Comparison of ENCODE assay signal across 16 cellular contexts in the genomic region with DNA sequence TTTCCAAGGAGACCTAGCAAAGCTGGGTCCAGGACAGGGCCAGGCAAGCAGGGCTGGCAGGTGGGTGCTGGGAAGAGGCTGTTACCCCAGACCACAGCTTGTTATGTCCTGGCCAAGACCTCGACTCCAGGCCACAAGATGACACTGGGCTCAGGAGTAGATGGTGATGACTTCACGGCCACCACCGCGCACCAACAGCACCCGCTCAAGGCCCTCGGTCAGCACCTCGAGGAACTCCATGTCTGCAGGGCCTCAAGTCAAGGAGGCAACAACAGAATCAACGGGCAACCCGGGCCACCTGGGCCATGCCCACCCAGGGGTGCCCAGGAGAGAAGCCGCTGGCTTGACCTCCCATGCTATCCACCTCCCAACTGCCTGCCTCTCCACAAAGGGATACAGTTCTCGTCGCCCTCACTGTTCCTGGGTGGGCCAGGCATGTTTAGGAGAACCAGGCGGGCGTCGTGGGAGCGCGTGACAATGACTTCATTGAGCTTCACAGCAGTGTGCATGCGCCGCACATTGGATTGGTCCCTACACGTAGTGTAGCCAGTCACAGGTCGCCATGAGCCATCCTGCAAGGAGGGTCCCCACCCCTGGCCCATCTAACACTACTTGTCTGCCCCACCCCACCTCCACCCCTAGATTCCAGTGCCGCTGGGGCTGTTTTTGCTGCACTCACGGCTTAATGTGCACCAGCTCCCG. TPM values are rescaled to one million over a fixed set of nuclear protein-coding genes. Genes with fewer than 3 reads are reported as not detected.
DNase-seq lines count a peak whose midpoint lies in the region; ATAC-seq and TF ChIP-seq lines count a peak whose summit lies in the region.
"Had no signal": no experiment of that assay in that cellular context is flagged by ENCODE, and none has a peak within 500 bp of the region (broad histone marks: within the 10 kb centered on the region; RNA-seq: fewer than 3 reads in every experiment).

No MANE protein-coding gene starts in this region.

- H3F3A ChIP-seq in neural progenitor cell (ENCODE audit: low read depth): peaks cover 36% of the 10 kb centered on the region

- H3K4me2 ChIP-seq in neural progenitor cell: peak overlapping the region; percentile 57

- TF ChIP-seq CTCF in heart left ventricle (IDR thresholded peaks at IDR 0.05) (no peak), neural progenitor cell (IDR thresholded peaks at IDR 0.05) (no peak)

- no peak overlapping the region for H2AFZ ChIP-seq in neural progenitor cell (replicated peaks)

- peaks cover 37% of the 10 kb centered on the region for H4K20me1 ChIP-seq in neural progenitor cell (ENCODE audit: low read depth)

- WGBS in heart left ventricle, 4 donors: 84 to 87% (median 86%) methylated on average over 13 to 24 of the region's 24 CpGs
- WGBS in urinary bladder: 85% methylated on average over 24 of the region's 24 CpGs

- H3K36me3 ChIP-seq in heart left ventricle: peaks cover 15 to 99% (median 96%) of the 10 kb centered on the region in 9 donors
- H3K36me3 ChIP-seq in neural progenitor cell: no peaks in the 10 kb centered on the region
- H3K36me3 ChIP-seq in urinary bladder (ENCODE audit: insufficient read depth): peaks cover 3% of the 10 kb centered on the region

- intact Hi-C loops in heart left ventricle (cut with DNase I): loop anchor here in 2 of 10 donors (5.0 kb wide), 2 partner anchors 77 to 97 kb away; a partner anchor contains a TSS
- intact Hi-C loops in cardiac septum (cut with DNase I): no loop called here

- H3K9ac ChIP-seq in neural progenitor cell: no peak overlapping the region

- H3K27me3 ChIP-seq in heart left ventricle (no peaks in the 10 kb centered on the region), neural progenitor cell (no peaks in the 10 kb centered on the region)

- no peaks in the 10 kb centered on the region for H3K79me2 ChIP-seq in neural progenitor cell (ENCODE audit: low read depth)

- no peaks in the 10 kb centered on the region for H3K9me3 Mint-ChIP-seq in neural progenitor cell
- H3K9me3 Mint-ChIP-seq: activated naive CD8-positive, alpha-beta T cell treated with anti-CD3 and anti-CD28 coated beads, Interleukin-2, amount 50 U/mL, for 24 hours; stimulated activated naive CD8-positive, alpha-beta T cell treated with anti-CD3 and anti-CD28 coated beads, Interleukin-15, Interleukin-2, amounts not matched to agents 100 ng/mL and 50 ng/mL, for 24 hours had no signal

- H3K4me3 ChIP-seq in heart left ventricle (no peak overlapping the region), neural progenitor cell (no peak overlapping the region), urinary bladder (ENCODE audit: low read depth, low read length) (no peak overlapping the region)

- TF ChIP-seq POLR2A in heart left ventricle (IDR thresholded peaks at IDR 0.05): no peak

- DNase-seq in heart left ventricle (no peak), cardiac septum (ENCODE audit: low spot score) (no peak), neural progenitor cell (ENCODE audit: low spot score) (no peak)
- DNase-seq: 8988T; activated CD4-positive, CD25-positive, alpha-beta regulatory T cell; activated naive CD8-positive, alpha-beta T cell treated with anti-CD3 and anti-CD28 coated beads, Interleukin-2, amount 50 U/mL, for 24 hours; effector CD8-positive, alpha-beta T cell; Karpas-422; NCI-H2029 had no signal

- ATAC-seq in heart left ventricle (no peak), GM19395 (IDR thresholded peaks at IDR 0.05; ENCODE audit: unreplicated experiment) (no peak), HG03025 (IDR thresholded peaks at IDR 0.05; ENCODE audit: low FRiP score, unreplicated experiment) (no peak)
- ATAC-seq: activated naive CD8-positive, alpha-beta T cell treated with anti-CD3 and anti-CD28 coated beads, Interleukin-2, amount 50 U/mL, for 24 hours had no signal

- H3K27ac Mint-ChIP-seq in neural progenitor cell: no peak overlapping the region
- H3K27ac Mint-ChIP-seq: activated naive CD8-positive, alpha-beta T cell treated with anti-CD3 and anti-CD28 coated beads, Interleukin-2, amount 50 U/mL, for 24 hours; stimulated activated naive CD8-positive, alpha-beta T cell treated with anti-CD3 and anti-CD28 coated beads, Interleukin-15, Interleukin-2, amounts not matched to agents 100 ng/mL and 50 ng/mL, for 24 hours had no signal

- H3K9me3 ChIP-seq in heart left ventricle (no peaks in the 10 kb centered on the region), neural progenitor cell (ENCODE audit: low read depth) (no peaks in the 10 kb centered on the region)

- H3K4me3 Mint-ChIP-seq in neural progenitor cell: no peak overlapping the region
- H3K4me3 Mint-ChIP-seq: activated naive CD8-positive, alpha-beta T cell treated with anti-CD3 and anti-CD28 coated beads, Interleukin-2, amount 50 U/mL, for 24 hours; stimulated activated naive CD8-positive, alpha-beta T cell treated with anti-CD3 and anti-CD28 coated beads, Interleukin-15, Interleukin-2, amounts not matched to agents 100 ng/mL and 50 ng/mL, for 24 hours had no signal

- H3K4me1 ChIP-seq in heart left ventricle (peaks cover 4 to 66% (median 32%) of the 10 kb centered on the region in 12 donors), neural progenitor cell (peaks cover 16% of the 10 kb centered on the region), urinary bladder (ENCODE audit: insufficient read depth) (no peaks in the 10 kb centered on the region)

- H3K27me3 Mint-ChIP-seq in neural progenitor cell (ENCODE audit: insufficient read depth, low read depth): peaks cover 5% of the 10 kb centered on the region
- H3K27me3 Mint-ChIP-seq: activated naive CD8-positive, alpha-beta T cell treated with anti-CD3 and anti-CD28 coated beads, Interleukin-2, amount 50 U/mL, for 24 hours; stimulated activated naive CD8-positive, alpha-beta T cell treated with anti-CD3 and anti-CD28 coated beads, Interleukin-15, Interleukin-2, amounts not matched to agents 100 ng/mL and 50 ng/mL, for 24 hours had no signal

- H3K27ac ChIP-seq in heart left ventricle (peak overlapping the region in 11 of 12 donors; percentile 47 to 89 (median 68)), neural progenitor cell (peak overlapping the region; percentile 78), urinary bladder (ENCODE audit: low read depth) (peak overlapping the region; percentile 63)

- H3K4me1 Mint-ChIP-seq in neural progenitor cell: peaks cover 20% of the 10 kb centered on the region

- H3K36me3 Mint-ChIP-seq in neural progenitor cell: no peaks in the 10 kb centered on the region

RNA-seq across cellular contexts. Expression of a gene that starts 0.9 kb away (rescaled TPM):
- total RNA-seq in heart left ventricle (10 to 100 TPM in 7 of 9 donors, 1 to 10 TPM in 2; 9.7 to 24.1 (median 18.2) TPM), cardiac septum (29.8 TPM), neural progenitor cell (ENCODE audit: low replicate concordance) (1.5 and 4.9 TPM in 2 replicates), urinary bladder (10.2 TPM)
- polyA plus RNA-seq in heart left ventricle (10 to 100 TPM; 10.9 to 31.7 TPM), urinary bladder (18.5 TPM)

RNA-seq across cellular contexts. Expression of a gene that starts 8.2 kb away (rescaled TPM):
- total RNA-seq in heart left ventricle (100 to 1,000 TPM in 1 of 9 donors, 10 to 100 TPM in 8; 39.4 to 182 (median 60.5) TPM), cardiac septum (66.1 TPM), neural progenitor cell (ENCODE audit: low replicate concordance) (1.2 and 4.4 TPM in 2 replicates), urinary bladder (26.1 TPM)
- polyA plus RNA-seq in heart left ventricle (100 to 1,000 TPM in 1 of 2 donors, 10 to 100 TPM in 1; 56.9 to 118 TPM), urinary bladder (74.1 TPM)

RNA-seq across cellular contexts. Expression of a gene that starts 13.2 kb away (rescaled TPM):
- total RNA-seq in heart left ventricle (1 to 10 TPM in 3 of 9 donors, under 1 TPM in 5, not detected in 1; 0.23 to 2.1 (median 0.74) TPM), cardiac septum (not detected), neural progenitor cell (ENCODE audit: low replicate concordance) (0.40 and 0.45 TPM in 2 replicates), urinary bladder (not detected)
- polyA plus RNA-seq in heart left ventricle (under 1 TPM; 0.61 to 0.90 TPM), urinary bladder (0.91 TPM)

RNA-seq across cellular contexts. Expression of a gene that starts 23.6 kb away (rescaled TPM):
- total RNA-seq in heart left ventricle (10 to 100 TPM; 64.6 to 92.2 (median 86.8) TPM), cardiac septum (121 TPM), neural progenitor cell (ENCODE audit: low replicate concordance) (8.8 and 21.1 TPM in 2 replicates), urinary bladder (50.7 TPM)
- polyA plus RNA-seq in heart left ventricle (10 to 100 TPM; 65.3 to 81.5 TPM), urinary bladder (42.4 TPM)

RNA-seq across cellular contexts. Expression of a gene that starts 35.5 kb away (rescaled TPM):
- under 1 TPM in 2 of 9 donors, not detected in 7; 0.13 to 0.16 TPM for total RNA-seq in heart left ventricle
- polyA plus RNA-seq in heart left ventricle: not detected
- total RNA-seq in cardiac septum: not detected
- total RNA-seq in neural progenitor cell (ENCODE audit: low replicate concordance): 0.19 TPM in 1 of 2 replicates, not detected in the other
- not detected for total RNA-seq in urinary bladder
- polyA plus RNA-seq in urinary bladder: 0.09 TPM
- total RNA-seq: glomerular endothelial cell, left lobe of liver, occipital lobe had no signal
